4 cellular contexts compared by ENCODE assay signal in the genomic region with DNA sequence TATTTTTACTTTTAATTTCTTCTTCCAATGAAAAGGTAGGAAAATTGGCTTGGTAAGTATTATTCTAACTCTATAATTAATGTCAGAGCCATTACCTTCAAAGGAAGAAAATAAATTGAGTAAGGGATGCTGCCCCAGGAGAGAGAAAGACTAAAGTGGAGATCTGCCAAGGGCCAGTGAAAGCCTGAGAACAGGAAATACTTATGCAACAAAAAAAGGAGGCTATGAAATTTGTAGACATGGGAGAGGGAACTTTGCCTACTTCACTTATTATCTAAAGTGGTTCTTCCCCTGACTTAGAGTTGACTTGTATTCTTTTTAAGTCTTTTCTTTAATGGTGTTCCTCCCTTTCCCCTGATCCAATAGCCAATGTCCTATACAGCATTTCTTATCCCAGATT. TPM values are rescaled to one million over a fixed set of nuclear protein-coding genes. Genes with fewer than 3 reads are reported as not detected.
"Had no signal": no experiment of that assay in that cellular context is flagged by ENCODE, and none has a peak within 500 bp of the region (broad histone marks: within the 10 kb centered on the region; RNA-seq: fewer than 3 reads in every experiment).

No MANE protein-coding gene starts in this region.

RNA-seq across cellular contexts. Expression of a gene that starts 47.4 kb away (rescaled TPM):
- total RNA-seq: chondrocyte, foreskin keratinocyte, glomerular endothelial cell, progenitor cell of endocrine pancreas had no signal
